In genomic region chr3:134640872-134641470, GRCh38 we compare ENCODE assay signal across 8 cellular contexts. TPM values are rescaled to one million over a fixed set of nuclear protein-coding genes. Genes with fewer than 3 reads are reported as not detected.
DNase-seq lines count a peak whose midpoint lies in the region; ATAC-seq and TF ChIP-seq lines count a peak whose summit lies in the region.

No MANE protein-coding gene starts in this region.

- intact Hi-C loops in heart left ventricle (cut with DNase I) = no loop called here
- intact Hi-C loops in Right ventricle myocardium superior (cut with DNase I) = no loop called here

- WGBS in heart left ventricle, 4 donors = 46 to 63% (median 53%) methylated on average over 4 of the region's 4 CpGs

- TF ChIP-seq CTCF in heart left ventricle (IDR thresholded peaks at IDR 0.05) = peak in 7 of 12 donors; percentile 22 to 51 (median 38)

- no peaks in the 10 kb centered on the region for H3K9me3 ChIP-seq in heart left ventricle
- no peaks in the 10 kb centered on the region for H3K9me3 ChIP-seq in effector memory CD4-positive, alpha-beta T cell (ENCODE audit: control insufficient read depth, low read length)

- in situ Hi-C loops in T47D (cut with HindIII; ENCODE audit: low pct_unique_long_range_greater_than_20kb, low sequenced_read_pairs) = no loop called here

- H3K36me3 ChIP-seq in heart left ventricle = peaks cover 0 to under 1% (median 0%) of the 10 kb centered on the region in 9 donors
- no peaks in the 10 kb centered on the region for H3K36me3 ChIP-seq in effector memory CD4-positive, alpha-beta T cell (ENCODE audit: control insufficient read depth, insufficient read depth, low read length)

- ATAC-seq in heart left ventricle = no peak
- no peak for ATAC-seq in Right ventricle myocardium superior (ENCODE audit: poor library complexity)
- ATAC-seq in GM18519 (IDR thresholded peaks at IDR 0.05; ENCODE audit: low FRiP score, unreplicated experiment) = no peak
- ATAC-seq in HG03280 (IDR thresholded peaks at IDR 0.05; ENCODE audit: unreplicated experiment) = no peak

- peak overlapping the region in 3 of 12 donors; percentile 24 to 39 (median 24) for H3K27ac ChIP-seq in heart left ventricle
- no peak overlapping the region for H3K27ac ChIP-seq in effector memory CD4-positive, alpha-beta T cell (ENCODE audit: insufficient read depth, low read length, poor library complexity, severe bottlenecking)

- no peak overlapping the region for H3K4me3 ChIP-seq in heart left ventricle
- no peak overlapping the region for H3K4me3 ChIP-seq in effector memory CD4-positive, alpha-beta T cell (ENCODE audit: insufficient read depth, low read depth, low read length, poor library complexity, severe bottlenecking)

- peaks cover 0 to 46% (median 11%) of the 10 kb centered on the region in 12 donors for H3K4me1 ChIP-seq in heart left ventricle
- H3K4me1 ChIP-seq in effector memory CD4-positive, alpha-beta T cell (ENCODE audit: control insufficient read depth, insufficient read depth, low read length, poor library complexity, severe bottlenecking) = no peaks in the 10 kb centered on the region

- TF ChIP-seq POLR2A in heart left ventricle (IDR thresholded peaks at IDR 0.05) = no peak

- no peak for DNase-seq in heart left ventricle
- no peak for DNase-seq in Right ventricle myocardium superior
- DNase-seq in M059J (ENCODE audit: low read depth) = peak; percentile 44
- DNase-seq in T47D (ENCODE audit: low read depth in 1 of 2, low spot score in 1 of 2) = peak; percentile 56 to 62
- DNase-seq in mesenteric fat pad (ENCODE audit: low spot score) = peak; percentile 55
- no peak for DNase-seq in effector memory CD4-positive, alpha-beta T cell

- no peaks in the 10 kb centered on the region for H3K27me3 ChIP-seq in heart left ventricle
- no peaks in the 10 kb centered on the region for H3K27me3 ChIP-seq in effector memory CD4-positive, alpha-beta T cell (replicated peaks; ENCODE audit: control insufficient read depth, insufficient read depth, low read length, poor library complexity, severe bottlenecking)

RNA-seq across cellular contexts. Expression of gene KY, which starts 9.9 kb away (rescaled TPM):
- total RNA-seq in heart left ventricle = 10 to 100 TPM in 3 of 9 donors, 1 to 10 TPM in 6; 5.7 to 22.5 (median 8.7) TPM
- 1 to 10 TPM; 1.4 to 2.6 TPM for polyA plus RNA-seq in heart left ventricle
- 13.7 TPM for total RNA-seq in Right ventricle myocardium superior
- total RNA-seq in M059J (2014; rRNA removed; shearing (Covaris generic)) = 0.66 and 0.76 TPM in 2 replicates
- not detected for total RNA-seq in mesenteric fat pad

Comparison
In these comparisons a context has a peak if more than half of its experiments do, and no peak if none do; other contexts are left out.
1. DNase-seq: peak in M059J (single experiment), T47D (2 of 2) and mesenteric fat pad (single experiment); none in heart left ventricle (0 of 5), Right ventricle myocardium superior (single experiment) and effector memory CD4-positive, alpha-beta T cell (0 of 3).